Comparison of ENCODE assay signal across 1 cellular context in the genomic region with DNA sequence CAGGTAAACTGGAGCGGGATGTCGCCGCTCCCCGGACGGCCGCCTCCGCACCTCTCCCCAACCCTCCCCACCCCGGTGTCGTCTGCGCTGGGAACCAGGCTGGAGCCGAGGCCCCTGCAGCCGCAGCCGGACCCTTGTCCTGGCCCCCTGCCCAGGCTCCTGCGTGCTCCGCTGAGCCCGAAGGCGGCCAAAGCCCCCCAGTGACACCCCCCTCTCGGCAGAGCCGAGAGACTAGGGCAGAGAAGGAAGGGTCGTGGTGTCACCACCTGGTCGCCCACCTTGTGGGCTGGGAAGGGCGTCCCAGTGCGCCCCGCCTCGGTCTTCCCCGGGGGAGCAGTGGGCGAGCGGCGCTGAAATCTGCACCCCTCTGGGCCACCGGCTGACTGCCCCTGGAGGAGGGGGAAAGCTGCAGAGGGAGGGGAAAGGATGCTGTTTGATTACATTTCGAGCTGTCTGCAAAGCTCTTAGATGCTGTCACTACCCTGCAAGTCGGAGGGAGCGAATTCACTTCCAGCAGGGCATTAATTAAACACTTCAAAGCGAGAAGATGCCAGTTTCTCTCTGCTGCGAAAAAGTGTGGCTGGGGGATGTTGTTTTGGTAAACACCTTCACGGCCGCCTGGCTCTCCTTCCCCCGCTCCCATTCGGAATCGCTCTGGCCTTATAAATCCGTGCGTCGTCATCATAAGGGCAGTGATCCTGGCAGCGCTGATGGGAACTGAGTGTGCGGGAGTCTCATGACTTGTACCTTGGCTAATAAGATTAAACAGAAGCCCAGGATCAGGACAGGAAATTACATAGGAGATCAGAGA.
TF ChIP-seq lines count a peak whose summit lies in the region.

No MANE protein-coding gene starts in this region.

TF ChIP-seq in A549, 52 proteins besides CTCF, POLR2A, EP300 and RAD21:
- TF ChIP-seq, protein P1, sequence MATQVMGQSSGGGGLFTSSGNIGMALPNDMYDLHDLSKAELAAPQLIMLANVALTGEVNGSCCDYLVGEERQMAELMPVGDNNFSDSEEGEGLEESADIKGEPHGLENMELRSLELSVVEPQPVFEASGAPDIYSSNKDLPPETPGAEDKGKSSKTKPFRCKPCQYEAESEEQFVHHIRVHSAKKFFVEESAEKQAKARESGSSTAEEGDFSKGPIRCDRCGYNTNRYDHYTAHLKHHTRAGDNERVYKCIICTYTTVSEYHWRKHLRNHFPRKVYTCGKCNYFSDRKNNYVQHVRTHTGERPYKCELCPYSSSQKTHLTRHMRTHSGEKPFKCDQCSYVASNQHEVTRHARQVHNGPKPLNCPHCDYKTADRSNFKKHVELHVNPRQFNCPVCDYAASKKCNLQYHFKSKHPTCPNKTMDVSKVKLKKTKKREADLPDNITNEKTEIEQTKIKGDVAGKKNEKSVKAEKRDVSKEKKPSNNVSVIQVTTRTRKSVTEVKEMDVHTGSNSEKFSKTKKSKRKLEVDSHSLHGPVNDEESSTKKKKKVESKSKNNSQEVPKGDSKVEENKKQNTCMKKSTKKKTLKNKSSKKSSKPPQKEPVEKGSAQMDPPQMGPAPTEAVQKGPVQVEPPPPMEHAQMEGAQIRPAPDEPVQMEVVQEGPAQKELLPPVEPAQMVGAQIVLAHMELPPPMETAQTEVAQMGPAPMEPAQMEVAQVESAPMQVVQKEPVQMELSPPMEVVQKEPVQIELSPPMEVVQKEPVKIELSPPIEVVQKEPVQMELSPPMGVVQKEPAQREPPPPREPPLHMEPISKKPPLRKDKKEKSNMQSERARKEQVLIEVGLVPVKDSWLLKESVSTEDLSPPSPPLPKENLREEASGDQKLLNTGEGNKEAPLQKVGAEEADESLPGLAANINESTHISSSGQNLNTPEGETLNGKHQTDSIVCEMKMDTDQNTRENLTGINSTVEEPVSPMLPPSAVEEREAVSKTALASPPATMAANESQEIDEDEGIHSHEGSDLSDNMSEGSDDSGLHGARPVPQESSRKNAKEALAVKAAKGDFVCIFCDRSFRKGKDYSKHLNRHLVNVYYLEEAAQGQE (IDR thresholded peaks at IDR 0.05), result no peak
- TF ChIP-seq FOSB (CRISPR knock-in tag; IDR thresholded peaks at IDR 0.05), result no peak
- TF ChIP-seq, protein P2, sequence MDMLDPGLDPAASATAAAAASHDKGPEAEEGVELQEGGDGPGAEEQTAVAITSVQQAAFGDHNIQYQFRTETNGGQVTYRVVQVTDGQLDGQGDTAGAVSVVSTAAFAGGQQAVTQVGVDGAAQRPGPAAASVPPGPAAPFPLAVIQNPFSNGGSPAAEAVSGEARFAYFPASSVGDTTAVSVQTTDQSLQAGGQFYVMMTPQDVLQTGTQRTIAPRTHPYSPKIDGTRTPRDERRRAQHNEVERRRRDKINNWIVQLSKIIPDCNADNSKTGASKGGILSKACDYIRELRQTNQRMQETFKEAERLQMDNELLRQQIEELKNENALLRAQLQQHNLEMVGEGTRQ (IDR thresholded peaks at IDR 0.05), result no peak
- TF ChIP-seq CHD4 (IDR thresholded peaks at IDR 0.05; ENCODE audit: borderline replicate concordance), result no peak
- no peak for TF ChIP-seq FOXS1 (CRISPR knock-in tag; IDR thresholded peaks at IDR 0.05)
TF ChIP-seq in A549: peak in this region for 0.
